ENCODE assay signal across 9 cellular contexts in genomic region chr10:23293145-23293724, GRCh38. TPM values are rescaled to one million over a fixed set of nuclear protein-coding genes. Genes with fewer than 3 reads are reported as not detected.
A peak's percentile ranks its signal among the peaks of the same experiment; 100 is the strongest.
DNase-seq lines count a peak whose midpoint lies in the region; ATAC-seq and TF ChIP-seq lines count a peak whose summit lies in the region.
"Had no signal": no experiment of that assay in that cellular context is flagged by ENCODE, and none has a peak within 500 bp of the region (broad histone marks: within the 10 kb centered on the region; RNA-seq: fewer than 3 reads in every experiment).

No MANE protein-coding gene starts in this region.

- no peak overlapping the region for H3K4ac ChIP-seq in IMR-90 (ENCODE audit: low read depth, low read length)

- TF ChIP-seq POLR2A in IMR-90 (IDR thresholded peaks at IDR 0.05; ENCODE audit: low read depth, low read length), result no peak

- H2BK20ac ChIP-seq in IMR-90 (ENCODE audit: low read depth, low read length), result no peak overlapping the region

- H3K4me3 ChIP-seq in IMR-90 (ENCODE audit: insufficient read depth, low read depth, low read length), result no peak overlapping the region
- H3K4me3 ChIP-seq in endodermal cell (ENCODE audit: low read length), result no peak overlapping the region

- H3K4me1 ChIP-seq in IMR-90 (ENCODE audit: control insufficient read depth, insufficient read depth, low read length), result no peaks in the 10 kb centered on the region
- H3K4me1 ChIP-seq in endodermal cell (ENCODE audit: control insufficient read depth, insufficient read depth, low read length), result no peaks in the 10 kb centered on the region

- H3K79me1 ChIP-seq in IMR-90 (ENCODE audit: low read depth in 1 of 2, low read length in 2 of 2), result no peaks in the 10 kb centered on the region

- H3K36me3 Mint-ChIP-seq in endodermal cell (ENCODE audit: low read depth) (no peaks in the 10 kb centered on the region), osteocyte (ENCODE audit: unreplicated experiment) (no peaks in the 10 kb centered on the region)
- H3K36me3 Mint-ChIP-seq: activated naive CD8-positive, alpha-beta T cell had no signal

- H2AFZ ChIP-seq in IMR-90 (replicated peaks; ENCODE audit: low read length, poor library complexity), result no peak overlapping the region

- H4K20me1 ChIP-seq in IMR-90 (ENCODE audit: insufficient read depth, low read length), result no peaks in the 10 kb centered on the region

- H3K4me3 Mint-ChIP-seq in endodermal cell (no peak overlapping the region), osteocyte (ENCODE audit: unreplicated experiment) (no peak overlapping the region)
- H3K4me3 Mint-ChIP-seq: activated naive CD8-positive, alpha-beta T cell had no signal

- TF ChIP-seq CTCF in IMR-90 (conservative IDR thresholded peaks at IDR 0.05; ENCODE audit: low read depth, low read length) (peak; percentile 43), RWPE1 (conservative IDR thresholded peaks at IDR 0.05; ENCODE audit: low read depth) (peak; percentile 72), endodermal cell (conservative IDR thresholded peaks at IDR 0.05) (peak; percentile 82), osteocyte (IDR thresholded peaks at IDR 0.05) (peak; percentile 56)

- H3K27me3 ChIP-seq in IMR-90 (ENCODE audit: control insufficient read depth, insufficient read depth, low read length) (peaks cover 7% of the 10 kb centered on the region), endodermal cell (ENCODE audit: control insufficient read depth, insufficient read depth, low read length, poor library complexity, severe bottlenecking) (no peaks in the 10 kb centered on the region)

- no peak overlapping the region for H2BK5ac ChIP-seq in IMR-90 (ENCODE audit: low read depth, low read length, poor library complexity, severe bottlenecking)

- in situ Hi-C loops in IMR-90 (cut with MboI; ENCODE audit: low sequenced_read_pairs), result no loop called here

- H4K8ac ChIP-seq in IMR-90 (ENCODE audit: low read depth in 2 of 2, low read length in 2 of 2), result no peak overlapping the region

- intact Hi-C loops in IMR-90 (cut with micrococcal nuclease), result loop anchor here (1.0 kb wide), 1 partner anchor 135 kb away; no protein-coding TSS in a partner anchor

- H3K27ac Mint-ChIP-seq in endodermal cell, result no peak overlapping the region
- no peak overlapping the region for H3K27ac Mint-ChIP-seq in osteocyte (ENCODE audit: unreplicated experiment)
- H3K27ac Mint-ChIP-seq: activated naive CD8-positive, alpha-beta T cell had no signal

- H3K9ac ChIP-seq in IMR-90 (ENCODE audit: low read depth, low read length), result no peak overlapping the region
- H3K9ac ChIP-seq in endodermal cell (ENCODE audit: extremely low read depth, low read length, poor library complexity, severe bottlenecking), result no peak overlapping the region

- no peak overlapping the region for H2AK5ac ChIP-seq in IMR-90 (ENCODE audit: low read depth, low read length)

- POLR2A ChIA-PET in IMR-90 (lab: Charles Lee; ENCODE audit: unreplicated experiment), result no interaction called here
- POLR2A ChIA-PET in RWPE1 (lab: Yijun Ruan, JAX; ENCODE audit: low non-redundant PET), result no interaction called here

- H3K9me3 ChIP-seq in IMR-90 (ENCODE audit: control insufficient read depth, insufficient read depth, low read length), result no peaks in the 10 kb centered on the region
- H3K9me3 ChIP-seq in endodermal cell (ENCODE audit: control insufficient read depth, low read length), result no peaks in the 10 kb centered on the region

- no peak overlapping the region for H3K14ac ChIP-seq in IMR-90 (replicated peaks; ENCODE audit: low read depth, low read length)

- no peaks in the 10 kb centered on the region for H3K9me1 ChIP-seq in IMR-90 (ENCODE audit: insufficient read depth, low read length)

- no peak overlapping the region for H3K27ac ChIP-seq in IMR-90 (ENCODE audit: insufficient read depth, low read length)
- H3K27ac ChIP-seq in RWPE1, result no peak overlapping the region
- peak overlapping the region; percentile 11 for H3K27ac ChIP-seq in endodermal cell (ENCODE audit: low read depth, low read length)

- no peak overlapping the region for H2BK120ac ChIP-seq in IMR-90 (ENCODE audit: low read depth, low read length)

- CTCF ChIA-PET in IMR-90 (lab: Yijun Ruan, JAX) (interaction anchor here (0.7 to 2.1 kb wide), 2 partner anchors 12 to 135 kb away, joined by 3 to 8 read pairs; no protein-coding TSS in a partner anchor), RWPE1 (lab: Yijun Ruan, JAX) (interaction anchor here (0.5 to 2.3 kb wide), 13 partner anchors 8 to 1906 kb away, joined by 3 to 13 read pairs (median 4); no protein-coding TSS in a partner anchor)

- ATAC-seq in GM21528 (IDR thresholded peaks at IDR 0.05; ENCODE audit: low FRiP score, unreplicated experiment) (peak; percentile 89), IMR-90 (ENCODE audit: low read depth) (peak; percentile 49)

- WGBS in IMR-90 (ENCODE audit: extremely low coverage in 2 of 2, insufficient read length in 1 of 2), 2 experiments, result no CpG with 5 or more reads among the region's 7 CpGs
- 20% methylated on average over 7 of the region's 7 CpGs; no CpG with 5 or more reads in 1 of the 2 experiments for WGBS in endodermal cell (ENCODE audit: insufficient coverage in 1 of 2, insufficient read length in 1 of 2), 2 experiments

- H4K5ac ChIP-seq in IMR-90 (ENCODE audit: low read depth, low read length), result no peak overlapping the region

- BruUV-seq in IMR-90 (replicated peaks; lab: Mats Ljungman, UMichigan), result no TSS peak

- no peak overlapping the region for H2BK15ac ChIP-seq in IMR-90 (ENCODE audit: low read depth, low read length)

- DNase-seq in NCI-H2171 treated with DMSO at 0.1 percent for 48 hours (lab: John Stamatoyannopoulos, UW) (peak; percentile 27), NCI-H2171 (lab: John Stamatoyannopoulos, UW) (no peak), IMR-90 (peak; percentile 9), RWPE1 (ENCODE audit: low spot score) (peak; percentile 38), endodermal cell (peak; percentile 88), osteocyte (ENCODE audit: extremely low spot score, unreplicated experiment) (no peak), ecto neural progenitor cell (ENCODE audit: low spot score) (no peak)

- H3K27me3 Mint-ChIP-seq in endodermal cell (ENCODE audit: insufficient read depth), result no peaks in the 10 kb centered on the region
- peaks cover 34% of the 10 kb centered on the region for H3K27me3 Mint-ChIP-seq in osteocyte (ENCODE audit: unreplicated experiment)

- H2AK9ac ChIP-seq in IMR-90 (replicated peaks; ENCODE audit: low read depth, low read length, poor library complexity), result no peak overlapping the region

- no peak overlapping the region for H3K18ac ChIP-seq in IMR-90 (ENCODE audit: low read depth, low read length)

- no peak overlapping the region for H3K4me2 ChIP-seq in IMR-90 (ENCODE audit: low read depth, low read length)

- H4K91ac ChIP-seq in IMR-90 (ENCODE audit: insufficient read depth, low read depth, low read length), result no peak overlapping the region

- H3K36me3 ChIP-seq in IMR-90 (ENCODE audit: control insufficient read depth, insufficient read depth, low read length), result no peaks in the 10 kb centered on the region
- no peaks in the 10 kb centered on the region for H3K36me3 ChIP-seq in endodermal cell (ENCODE audit: control insufficient read depth, insufficient read depth, low read length)

- no peak overlapping the region for H3K56ac ChIP-seq in IMR-90 (ENCODE audit: extremely low read depth, insufficient read depth, low read length)

- no peak overlapping the region for H3K23ac ChIP-seq in IMR-90 (ENCODE audit: low read depth, low read length)

- H3K4me1 Mint-ChIP-seq in endodermal cell, result no peaks in the 10 kb centered on the region
- no peaks in the 10 kb centered on the region for H3K4me1 Mint-ChIP-seq in osteocyte (ENCODE audit: unreplicated experiment)

- H3K9me3 Mint-ChIP-seq in endodermal cell (no peaks in the 10 kb centered on the region), osteocyte (ENCODE audit: unreplicated experiment) (no peaks in the 10 kb centered on the region)

- peak; percentile 33 for TF ChIP-seq RAD21 in IMR-90 (IDR thresholded peaks at IDR 0.05; ENCODE audit: low read length)

- dilution Hi-C loops in IMR-90 (cut with HindIII; ENCODE audit: low sequenced_read_pairs, unreplicated experiment), result no loop called here

TF ChIP-seq in IMR-90, 13 proteins besides CTCF, POLR2A, EP300 and RAD21:
- TF ChIP-seq BHLHE40 (IDR thresholded peaks at IDR 0.05; ENCODE audit: low read depth, low read length), result no peak
- TF ChIP-seq MXI1 (IDR thresholded peaks at IDR 0.05; ENCODE audit: borderline replicate concordance, low read depth, low read length), result no peak
- TF ChIP-seq CEBPB (IDR thresholded peaks at IDR 0.05; ENCODE audit: low read depth, low read length), result no peak
- TF ChIP-seq USF2 (IDR thresholded peaks at IDR 0.05; ENCODE audit: low read depth, low read length), result no peak
- TF ChIP-seq RCOR1 (IDR thresholded peaks at IDR 0.05; ENCODE audit: insufficient replicate concordance, low read length), result no peak
- TF ChIP-seq FOS (IDR thresholded peaks at IDR 0.05; ENCODE audit: low read depth, low read length), result no peak
- no peak for TF ChIP-seq MAZ (IDR thresholded peaks at IDR 0.05; ENCODE audit: borderline replicate concordance, low read depth, low read length)
- TF ChIP-seq SMC3 (IDR thresholded peaks at IDR 0.05; ENCODE audit: low read depth, low read length), result peak; percentile 33; the same call in 1 of the 2 replicates
- TF ChIP-seq, protein P1, sequence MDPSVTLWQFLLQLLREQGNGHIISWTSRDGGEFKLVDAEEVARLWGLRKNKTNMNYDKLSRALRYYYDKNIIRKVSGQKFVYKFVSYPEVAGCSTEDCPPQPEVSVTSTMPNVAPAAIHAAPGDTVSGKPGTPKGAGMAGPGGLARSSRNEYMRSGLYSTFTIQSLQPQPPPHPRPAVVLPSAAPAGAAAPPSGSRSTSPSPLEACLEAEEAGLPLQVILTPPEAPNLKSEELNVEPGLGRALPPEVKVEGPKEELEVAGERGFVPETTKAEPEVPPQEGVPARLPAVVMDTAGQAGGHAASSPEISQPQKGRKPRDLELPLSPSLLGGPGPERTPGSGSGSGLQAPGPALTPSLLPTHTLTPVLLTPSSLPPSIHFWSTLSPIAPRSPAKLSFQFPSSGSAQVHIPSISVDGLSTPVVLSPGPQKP (IDR thresholded peaks at IDR 0.05; ENCODE audit: borderline replicate concordance, low read depth, low read length), result no peak

RNA-seq across cellular contexts. Expression of gene C10orf67, which starts 51.4 kb away (rescaled TPM):
- total RNA-seq in IMR-90 (2012; rRNA removed) (0.18 and 0.28 TPM in 2 replicates), endodermal cell (not detected), osteocyte (not detected in 2 replicates)
- 0.14 and 0.15 TPM in 2 replicates for polyA plus RNA-seq in IMR-90 (2012; rRNA removed)
- 0.03 and 0.07 TPM in 2 replicates for polyA plus RNA-seq in IMR-90 (2012; cell fraction: cytosol; rRNA removed)
- 0.20 and 0.47 TPM in 2 replicates for polyA plus RNA-seq in IMR-90 (2012; cell fraction: nucleus; rRNA removed; ENCODE audit: low replicate concordance)
- polyA plus RNA-seq in endodermal cell (2013, experiment 1 of 2), result 0.28 TPM
- polyA plus RNA-seq in endodermal cell (2013, experiment 2 of 2), result 0.79 TPM

Comparison
In these comparisons a context has a peak if more than half of its experiments do, and no peak if none do; other contexts are left out.
1. DNase-seq: peak in NCI-H2171 treated with DMSO at 0.1 percent for 48 hours (single experiment), IMR-90 (single experiment), RWPE1 (single experiment) and endodermal cell (single experiment); none in NCI-H2171 (single experiment), osteocyte (single experiment) and ecto neural progenitor cell (single experiment).
2. Peak in every context shown above with its lines, with median percentiles within 50 percentile points of each other: CTCF ChIP-seq.